ENCODE assay signal across 1 cellular context in genomic region chr17:40699880-40700279, GRCh38.
TF ChIP-seq lines count a peak whose summit lies in the region.

No MANE protein-coding gene starts in this region.

TF ChIP-seq in SK-N-SH treated with all-trans-retinoic acid at 6 μM for 48 hours, 23 proteins besides CTCF, POLR2A, EP300 and RAD21 (continued from another document):
- TF ChIP-seq CSRNP3 (CRISPR knock-in tag; IDR thresholded peaks at IDR 0.05) (no peak), ARNTL (CRISPR knock-in tag; IDR thresholded peaks at IDR 0.05; ENCODE audit: borderline replicate concordance, low read depth) (no peak), CSDC2 (CRISPR knock-in tag; IDR thresholded peaks at IDR 0.05) (no peak), ISL1 (CRISPR knock-in tag; IDR thresholded peaks at IDR 0.05) (no peak), GLIS3 (CRISPR knock-in tag; IDR thresholded peaks at IDR 0.05) (no peak), ESRRG (CRISPR knock-in tag; IDR thresholded peaks at IDR 0.05) (no peak), PPARA (CRISPR knock-in tag; IDR thresholded peaks at IDR 0.05; ENCODE audit: borderline replicate concordance) (no peak), RARB (CRISPR knock-in tag; IDR thresholded peaks at IDR 0.05) (no peak), OSR1 (CRISPR knock-in tag; IDR thresholded peaks at IDR 0.05) (no peak)
